In genomic region chr9:70510157-70510770, GRCh38 we compare ENCODE assay signal across 8 cellular contexts.
DNase-seq lines count a peak whose midpoint lies in the region; ATAC-seq and TF ChIP-seq lines count a peak whose summit lies in the region.

No MANE protein-coding gene starts in this region.

- no peaks in the 10 kb centered on the region for H3K36me3 ChIP-seq in lung (ENCODE audit: control insufficient read depth in 2 of 2, insufficient read depth in 2 of 2, low read length in 2 of 2)

- H3K4me3 ChIP-seq in HFF-Myc (replicated peaks; ENCODE audit: low read depth, low read length) (no peak overlapping the region), lung (no peak overlapping the region)

- ATAC-seq in lung (ENCODE audit: insufficient read depth, low FRiP score) = no peak
- no peak for ATAC-seq in HG03045 (IDR thresholded peaks at IDR 0.05; ENCODE audit: unreplicated experiment)
- no peak for ATAC-seq in HG03159 (IDR thresholded peaks at IDR 0.05; ENCODE audit: unreplicated experiment)
- no peak for ATAC-seq in GM21367 (IDR thresholded peaks at IDR 0.05; ENCODE audit: unreplicated experiment)

- no peaks in the 10 kb centered on the region for H3K4me1 ChIP-seq in lung (ENCODE audit: control insufficient read depth in 2 of 2, insufficient read depth in 2 of 2, low read length in 2 of 2)

- H3K27me3 ChIP-seq in lung (ENCODE audit: control insufficient read depth, insufficient read depth) = no peaks in the 10 kb centered on the region

- peak; percentile 37 for DNase-seq in COLO668 (lab: John Stamatoyannopoulos, UW; ENCODE audit: unreplicated experiment)
- DNase-seq in HFF-Myc (ENCODE audit: extremely low read depth, low read depth) = no peak
- peak; percentile 22 for DNase-seq in astrocyte of the hippocampus (ENCODE audit: low read depth, low spot score)
- no peak for DNase-seq in lung (ENCODE audit: low spot score)
- DNase-seq in NCI-H226 = no peak

- 88% methylated on average over 3 of the region's 3 CpGs for WGBS in lung, 2 donors

- no peak overlapping the region for H3K27ac ChIP-seq in lung (ENCODE audit: low read depth in 1 of 2, low read length in 1 of 2)

- no peaks in the 10 kb centered on the region for H3K9me3 ChIP-seq in lung (ENCODE audit: control insufficient read depth in 2 of 2, insufficient read depth in 1 of 2, low read length in 1 of 2)

- TF ChIP-seq CTCF in HFF-Myc (IDR thresholded peaks at IDR 0.05; ENCODE audit: low read depth, low read length, missing control alignments) = peak; percentile 73
- TF ChIP-seq CTCF in lung (IDR thresholded peaks at IDR 0.05; ENCODE audit: control extremely low read depth, extremely low read depth) = peak; percentile 17

Comparison
In these comparisons a context has a peak if more than half of its experiments do, and no peak if none do; other contexts are left out.
1. DNase-seq: peak in COLO668 (single experiment) and astrocyte of the hippocampus (single experiment); none in HFF-Myc (single experiment), lung (single experiment) and NCI-H226 (single experiment).